In the genomic region with DNA sequence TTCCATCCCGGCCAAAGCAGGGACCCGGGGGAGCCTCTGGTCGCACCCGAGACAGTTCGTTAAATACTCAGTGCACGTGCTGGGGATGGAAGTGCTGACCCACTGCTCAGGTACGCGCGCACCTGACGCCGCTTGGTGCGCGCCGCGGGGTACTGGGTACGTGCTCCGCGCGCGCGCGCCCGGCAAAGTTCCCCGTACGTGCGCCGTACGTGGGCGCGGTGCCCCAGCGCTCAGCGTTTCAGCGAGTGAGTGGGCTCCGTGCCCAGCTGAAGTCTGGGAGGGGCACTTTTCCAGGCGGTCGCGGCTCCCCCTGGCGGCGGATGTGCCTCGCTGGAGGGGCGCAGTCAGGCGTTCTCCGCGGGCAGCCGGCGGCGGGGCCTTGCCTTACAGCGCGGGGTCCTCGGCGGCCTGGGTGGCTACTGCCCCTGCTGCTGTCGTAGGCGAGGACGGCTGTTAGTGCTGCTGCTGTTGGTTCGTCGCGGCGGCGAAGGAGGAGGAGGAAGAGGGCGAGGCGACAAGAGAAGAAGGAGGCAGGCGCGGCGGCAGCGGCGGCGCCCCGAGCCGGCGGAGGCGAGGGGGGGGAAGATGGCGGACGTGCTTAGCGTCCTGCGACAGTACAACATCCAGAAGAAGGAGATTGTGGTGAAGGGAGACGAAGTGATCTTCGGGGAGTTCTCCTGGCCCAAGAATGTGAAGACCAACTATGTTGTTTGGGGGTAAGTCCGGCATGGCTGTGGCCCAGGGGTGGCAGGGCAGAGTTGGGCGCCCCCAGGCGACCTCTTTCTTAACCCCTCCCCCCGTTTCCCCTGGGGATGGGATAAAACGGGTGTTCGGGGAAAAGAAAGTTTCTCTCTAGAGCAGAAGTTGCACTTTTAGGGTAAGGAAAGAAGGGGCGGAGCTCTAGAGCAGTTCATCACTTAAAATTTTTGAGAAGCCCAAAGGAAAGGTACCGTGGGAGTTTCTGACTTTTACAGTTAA, we compare ENCODE assay signal across 1 cellular context.
TF ChIP-seq lines count a peak whose summit lies in the region.

A gene (plus strand): TSS at position 416 of the 978 bp plus-strand sequence. CDS start 170 bp downstream, at position 586.

TF ChIP-seq in HEK293, 187 proteins besides CTCF, POLR2A, EP300 and RAD21 (continued from another document):
- TF ChIP-seq KLF7 (tag by site-specific recombination; IDR thresholded peaks at IDR 0.05; ENCODE audit: borderline replicate concordance): peak; percentile 77; the same call in 1 of the 2 replicates
- peak; percentile 90 for TF ChIP-seq SP7 (tag by site-specific recombination; IDR thresholded peaks at IDR 0.05)
- TF ChIP-seq BCL11A (tag by site-specific recombination; IDR thresholded peaks at IDR 0.05; ENCODE audit: low read depth): no peak
- no peak for TF ChIP-seq ZNF837 (tag by site-specific recombination; IDR thresholded peaks at IDR 0.05)
- peak; percentile 94 for TF ChIP-seq ZNF423 (tag by site-specific recombination; IDR thresholded peaks at IDR 0.05)
- TF ChIP-seq YY2 (tag by site-specific recombination; IDR thresholded peaks at IDR 0.05): peak; percentile 92
- 0 out of 2 replicates have a peak, but pooled peaks have one; percentile 9 for TF ChIP-seq OVOL3 (tag by site-specific recombination; IDR thresholded peaks at IDR 0.05)
- peak; percentile 84 for TF ChIP-seq KLF16 (tag by site-specific recombination; IDR thresholded peaks at IDR 0.05)
- peak; percentile 99 for TF ChIP-seq ZNF335 (tag by site-specific recombination; conservative IDR thresholded peaks at IDR 0.05)
- TF ChIP-seq, protein P1, sequence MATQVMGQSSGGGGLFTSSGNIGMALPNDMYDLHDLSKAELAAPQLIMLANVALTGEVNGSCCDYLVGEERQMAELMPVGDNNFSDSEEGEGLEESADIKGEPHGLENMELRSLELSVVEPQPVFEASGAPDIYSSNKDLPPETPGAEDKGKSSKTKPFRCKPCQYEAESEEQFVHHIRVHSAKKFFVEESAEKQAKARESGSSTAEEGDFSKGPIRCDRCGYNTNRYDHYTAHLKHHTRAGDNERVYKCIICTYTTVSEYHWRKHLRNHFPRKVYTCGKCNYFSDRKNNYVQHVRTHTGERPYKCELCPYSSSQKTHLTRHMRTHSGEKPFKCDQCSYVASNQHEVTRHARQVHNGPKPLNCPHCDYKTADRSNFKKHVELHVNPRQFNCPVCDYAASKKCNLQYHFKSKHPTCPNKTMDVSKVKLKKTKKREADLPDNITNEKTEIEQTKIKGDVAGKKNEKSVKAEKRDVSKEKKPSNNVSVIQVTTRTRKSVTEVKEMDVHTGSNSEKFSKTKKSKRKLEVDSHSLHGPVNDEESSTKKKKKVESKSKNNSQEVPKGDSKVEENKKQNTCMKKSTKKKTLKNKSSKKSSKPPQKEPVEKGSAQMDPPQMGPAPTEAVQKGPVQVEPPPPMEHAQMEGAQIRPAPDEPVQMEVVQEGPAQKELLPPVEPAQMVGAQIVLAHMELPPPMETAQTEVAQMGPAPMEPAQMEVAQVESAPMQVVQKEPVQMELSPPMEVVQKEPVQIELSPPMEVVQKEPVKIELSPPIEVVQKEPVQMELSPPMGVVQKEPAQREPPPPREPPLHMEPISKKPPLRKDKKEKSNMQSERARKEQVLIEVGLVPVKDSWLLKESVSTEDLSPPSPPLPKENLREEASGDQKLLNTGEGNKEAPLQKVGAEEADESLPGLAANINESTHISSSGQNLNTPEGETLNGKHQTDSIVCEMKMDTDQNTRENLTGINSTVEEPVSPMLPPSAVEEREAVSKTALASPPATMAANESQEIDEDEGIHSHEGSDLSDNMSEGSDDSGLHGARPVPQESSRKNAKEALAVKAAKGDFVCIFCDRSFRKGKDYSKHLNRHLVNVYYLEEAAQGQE (tag by site-specific recombination; IDR thresholded peaks at IDR 0.05): 0 out of 2 replicates have a peak, but pooled peaks have one; percentile 25
- TF ChIP-seq, protein P2, sequence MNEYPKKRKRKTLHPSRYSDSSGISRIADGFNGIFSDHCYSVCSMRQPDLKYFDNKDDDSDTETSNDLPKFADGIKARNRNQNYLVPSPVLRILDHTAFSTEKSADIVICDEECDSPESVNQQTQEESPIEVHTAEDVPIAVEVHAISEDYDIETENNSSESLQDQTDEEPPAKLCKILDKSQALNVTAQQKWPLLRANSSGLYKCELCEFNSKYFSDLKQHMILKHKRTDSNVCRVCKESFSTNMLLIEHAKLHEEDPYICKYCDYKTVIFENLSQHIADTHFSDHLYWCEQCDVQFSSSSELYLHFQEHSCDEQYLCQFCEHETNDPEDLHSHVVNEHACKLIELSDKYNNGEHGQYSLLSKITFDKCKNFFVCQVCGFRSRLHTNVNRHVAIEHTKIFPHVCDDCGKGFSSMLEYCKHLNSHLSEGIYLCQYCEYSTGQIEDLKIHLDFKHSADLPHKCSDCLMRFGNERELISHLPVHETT (tag by site-specific recombination; IDR thresholded peaks at IDR 0.05): peak; percentile 80; the same call in 1 of the 2 replicates
- TF ChIP-seq, protein P3, sequence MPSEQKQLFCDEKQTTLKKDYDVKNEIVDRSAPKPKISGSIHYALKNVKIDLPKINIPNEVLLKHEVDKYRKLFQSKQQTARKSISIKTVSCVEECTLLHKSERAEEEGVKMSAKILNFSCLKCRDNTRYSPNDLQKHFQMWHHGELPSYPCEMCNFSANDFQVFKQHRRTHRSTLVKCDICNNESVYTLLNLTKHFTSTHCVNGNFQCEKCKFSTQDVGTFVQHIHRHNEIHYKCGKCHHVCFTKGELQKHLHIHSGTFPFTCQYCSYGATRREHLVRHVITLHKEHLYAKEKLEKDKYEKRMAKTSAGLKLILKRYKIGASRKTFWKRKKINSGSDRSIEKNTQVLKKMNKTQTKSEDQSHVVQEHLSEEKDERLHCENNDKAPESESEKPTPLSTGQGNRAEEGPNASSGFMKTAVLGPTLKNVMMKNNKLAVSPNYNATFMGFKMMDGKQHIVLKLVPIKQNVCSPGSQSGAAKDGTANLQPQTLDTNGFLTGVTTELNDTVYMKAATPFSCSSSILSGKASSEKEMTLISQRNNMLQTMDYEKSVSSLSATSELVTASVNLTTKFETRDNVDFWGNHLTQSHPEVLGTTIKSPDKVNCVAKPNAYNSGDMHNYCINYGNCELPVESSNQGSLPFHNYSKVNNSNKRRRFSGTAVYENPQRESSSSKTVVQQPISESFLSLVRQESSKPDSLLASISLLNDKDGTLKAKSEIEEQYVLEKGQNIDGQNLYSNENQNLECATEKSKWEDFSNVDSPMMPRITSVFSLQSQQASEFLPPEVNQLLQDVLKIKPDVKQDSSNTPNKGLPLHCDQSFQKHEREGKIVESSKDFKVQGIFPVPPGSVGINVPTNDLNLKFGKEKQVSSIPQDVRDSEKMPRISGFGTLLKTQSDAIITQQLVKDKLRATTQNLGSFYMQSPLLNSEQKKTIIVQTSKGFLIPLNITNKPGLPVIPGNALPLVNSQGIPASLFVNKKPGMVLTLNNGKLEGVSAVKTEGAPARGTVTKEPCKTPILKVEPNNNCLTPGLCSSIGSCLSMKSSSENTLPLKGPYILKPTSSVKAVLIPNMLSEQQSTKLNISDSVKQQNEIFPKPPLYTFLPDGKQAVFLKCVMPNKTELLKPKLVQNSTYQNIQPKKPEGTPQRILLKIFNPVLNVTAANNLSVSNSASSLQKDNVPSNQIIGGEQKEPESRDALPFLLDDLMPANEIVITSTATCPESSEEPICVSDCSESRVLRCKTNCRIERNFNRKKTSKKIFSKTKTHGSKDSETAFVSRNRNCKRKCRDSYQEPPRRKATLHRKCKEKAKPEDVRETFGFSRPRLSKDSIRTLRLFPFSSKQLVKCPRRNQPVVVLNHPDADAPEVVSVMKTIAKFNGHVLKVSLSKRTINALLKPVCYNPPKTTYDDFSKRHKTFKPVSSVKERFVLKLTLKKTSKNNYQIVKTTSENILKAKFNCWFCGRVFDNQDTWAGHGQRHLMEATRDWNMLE (tag by site-specific recombination; conservative IDR thresholded peaks at IDR 0.05; ENCODE audit: low read depth): peak; percentile 33; the same call in 1 of the 2 replicates
- TF ChIP-seq, protein P4, sequence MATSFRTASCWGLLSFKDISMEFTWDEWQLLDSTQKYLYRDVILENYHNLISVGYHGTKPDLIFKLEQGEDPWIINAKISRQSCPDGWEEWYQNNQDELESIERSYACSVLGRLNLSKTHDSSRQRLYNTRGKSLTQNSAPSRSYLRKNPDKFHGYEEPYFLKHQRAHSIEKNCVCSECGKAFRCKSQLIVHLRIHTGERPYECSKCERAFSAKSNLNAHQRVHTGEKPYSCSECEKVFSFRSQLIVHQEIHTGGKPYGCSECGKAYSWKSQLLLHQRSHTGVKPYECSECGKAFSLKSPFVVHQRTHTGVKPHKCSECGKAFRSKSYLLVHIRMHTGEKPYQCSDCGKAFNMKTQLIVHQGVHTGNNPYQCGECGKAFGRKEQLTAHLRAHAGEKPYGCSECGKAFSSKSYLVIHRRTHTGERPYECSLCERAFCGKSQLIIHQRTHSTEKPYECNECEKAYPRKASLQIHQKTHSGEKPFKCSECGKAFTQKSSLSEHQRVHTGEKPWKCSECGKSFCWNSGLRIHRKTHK (tag by site-specific recombination; IDR thresholded peaks at IDR 0.05): no peak
- TF ChIP-seq ZNF530 (tag by site-specific recombination; IDR thresholded peaks at IDR 0.05; ENCODE audit: low read depth): no peak
- TF ChIP-seq IKZF3 (tag by site-specific recombination; IDR thresholded peaks at IDR 0.05): peak; percentile 94
- peak; percentile 99 for TF ChIP-seq ZNF501 (tag by site-specific recombination; IDR thresholded peaks at IDR 0.05)
- 0 out of 2 replicates have a peak, but pooled peaks have one; percentile 27 for TF ChIP-seq WT1 (tag by site-specific recombination; IDR thresholded peaks at IDR 0.05)
